15 cellular contexts compared by ENCODE assay signal in the genomic region with DNA sequence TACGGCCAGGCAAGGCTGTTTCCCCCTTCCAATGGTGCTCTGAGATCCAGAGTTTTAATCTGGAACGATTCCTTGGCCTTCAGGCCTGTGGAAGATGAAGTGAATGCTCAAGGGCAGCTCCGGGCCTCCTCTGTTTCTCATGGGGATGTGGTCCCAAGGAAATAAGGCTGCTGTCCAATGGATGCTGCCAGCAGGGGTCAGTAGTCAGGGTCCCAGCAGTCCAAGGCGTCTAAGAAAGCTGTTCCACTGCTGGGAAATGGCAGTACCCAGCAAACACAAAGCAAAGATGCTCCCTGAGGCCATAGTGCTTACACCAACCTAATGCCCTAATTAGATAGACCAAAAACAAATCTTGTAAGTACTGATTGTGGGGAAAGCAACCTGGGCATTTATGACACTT. TPM values are rescaled to one million over a fixed set of nuclear protein-coding genes. Genes with fewer than 3 reads are reported as not detected.
DNase-seq lines count a peak whose midpoint lies in the region; ATAC-seq and TF ChIP-seq lines count a peak whose summit lies in the region.
"Had no signal": no experiment of that assay in that cellular context is flagged by ENCODE, and none has a peak within 500 bp of the region (broad histone marks: within the 10 kb centered on the region; RNA-seq: fewer than 3 reads in every experiment).

No MANE protein-coding gene starts in this region.

- DNase-seq in Caco-2 (no peak), GM13976 (ENCODE audit: low spot score) (peak; percentile 21), SK-MEL-5 (ENCODE audit: low read depth, low spot score) (peak; percentile 73), iPS-NIHi7 (ENCODE audit: extremely low spot score) (peak; percentile 75), HCEC 1CT (no peak)
- DNase-seq in CD8-positive, alpha-beta memory T cell, result no peak
- DNase-seq: activated naive CD8-positive, alpha-beta T cell treated with anti-CD3 and anti-CD28 coated beads for 36 hours; mammary epithelial cell; NCI-H146; pancreas; stimulated activated naive CD4-positive, alpha-beta T cell treated with Interleukin-2 at 50 U/mL for 16 hours had no signal

- CTCF ChIA-PET in Caco-2 (lab: Charles Lee), result no interaction called here
- CTCF ChIA-PET in CD8-positive, alpha-beta memory T cell (lab: Charles Lee), result interaction anchor here (1.0 kb wide), 1 partner anchor 33 kb away, joined by 3 read pairs; no protein-coding TSS in a partner anchor

- in situ Hi-C loops in GM13976 (cut with MboI; ENCODE audit: low sequenced_read_pairs, unreplicated experiment) (no loop called here), SK-MEL-5 (cut with HindIII; ENCODE audit: low pct_unique_long_range_greater_than_20kb, low sequenced_read_pairs) (no loop called here)

- H3K4me1 ChIP-seq in Caco-2, result no peaks in the 10 kb centered on the region
- H3K4me1 ChIP-seq in CD8-positive, alpha-beta memory T cell (ENCODE audit: insufficient read depth, low read length), result no peaks in the 10 kb centered on the region
- H3K4me1 ChIP-seq: pancreas had no signal

- peaks cover 10% of the 10 kb centered on the region for H3K27me3 Mint-ChIP-seq in Caco-2 (ENCODE audit: insufficient read depth, unreplicated experiment)
- peaks cover 1 to 26% of the 10 kb centered on the region in 2 donors for H3K27me3 Mint-ChIP-seq in CD8-positive, alpha-beta memory T cell

- TF ChIP-seq CTCF in Caco-2 (IDR thresholded peaks at IDR 0.05; ENCODE audit: insufficient read depth in 1 of 2, low read depth in 1 of 2, low read length in 1 of 2, severe bottlenecking in 1 of 2, unreplicated experiment in 1 of 2), result peak; percentile 5 to 13
- TF ChIP-seq CTCF in GM13976 (IDR thresholded peaks at IDR 0.05; ENCODE audit: borderline replicate concordance, control extremely low read depth, extremely low read depth, insufficient read depth, missing control alignments), result no peak

- BruUV-seq in Caco-2 (replicated peaks; lab: Mats Ljungman, UMichigan), result no TSS peak

- no peak overlapping the region for H3K4me3 ChIP-seq in Caco-2 (ENCODE audit: low read depth, low read length)
- H3K4me3 ChIP-seq in CD8-positive, alpha-beta memory T cell (ENCODE audit: low read length), result no peak overlapping the region
- H3K4me3 ChIP-seq: pancreas had no signal

- H3K4me1 Mint-ChIP-seq in Caco-2 (ENCODE audit: low read depth, unreplicated experiment), result no peaks in the 10 kb centered on the region
- H3K4me1 Mint-ChIP-seq in CD8-positive, alpha-beta memory T cell, result no peaks in the 10 kb centered on the region
- H3K4me1 Mint-ChIP-seq: activated naive CD8-positive, alpha-beta T cell treated with anti-CD3 and anti-CD28 coated beads for 36 hours had no signal

- no peak overlapping the region for H3K27ac ChIP-seq in CD8-positive, alpha-beta memory T cell (ENCODE audit: low read depth, low read length)
- H3K27ac ChIP-seq: pancreas had no signal

- intact Hi-C loops in Caco-2 (cut with micrococcal nuclease; ENCODE audit: unreplicated experiment), result no loop called here

- no peak for ATAC-seq in HG02610 (IDR thresholded peaks at IDR 0.05; ENCODE audit: unreplicated experiment)
- no peak for ATAC-seq in GM21737 (IDR thresholded peaks at IDR 0.05; ENCODE audit: unreplicated experiment)
- ATAC-seq: pancreas had no signal

- H3K4me3 Mint-ChIP-seq in Caco-2 (ENCODE audit: unreplicated experiment), result no peak overlapping the region
- no peak overlapping the region for H3K4me3 Mint-ChIP-seq in CD8-positive, alpha-beta memory T cell
- H3K4me3 Mint-ChIP-seq: activated naive CD8-positive, alpha-beta T cell treated with anti-CD3 and anti-CD28 coated beads for 36 hours had no signal

- H3K9me3 Mint-ChIP-seq in Caco-2 (ENCODE audit: unreplicated experiment), result no peaks in the 10 kb centered on the region
- peaks cover 0 to 2% (median 0%) of the 10 kb centered on the region in 5 donors for H3K9me3 Mint-ChIP-seq in CD8-positive, alpha-beta memory T cell

- H3K27ac Mint-ChIP-seq in Caco-2 (ENCODE audit: unreplicated experiment), result no peak overlapping the region
- no peak overlapping the region for H3K27ac Mint-ChIP-seq in CD8-positive, alpha-beta memory T cell
- H3K27ac Mint-ChIP-seq: activated naive CD8-positive, alpha-beta T cell treated with anti-CD3 and anti-CD28 coated beads for 36 hours had no signal

- no peaks in the 10 kb centered on the region for H3K27me3 ChIP-seq in Caco-2 (replicated peaks; ENCODE audit: control insufficient read depth, insufficient read depth, low read length)
- no peaks in the 10 kb centered on the region for H3K27me3 ChIP-seq in CD8-positive, alpha-beta memory T cell (ENCODE audit: insufficient read depth, low read length, poor library complexity, severe bottlenecking)
- H3K27me3 ChIP-seq: pancreas had no signal

- H3K36me3 ChIP-seq in Caco-2 (ENCODE audit: control insufficient read depth, insufficient read depth, low read length), result no peaks in the 10 kb centered on the region
- H3K36me3 ChIP-seq in CD8-positive, alpha-beta memory T cell (ENCODE audit: insufficient read depth, low read length), result no peaks in the 10 kb centered on the region
- H3K36me3 ChIP-seq: pancreas had no signal

- no peaks in the 10 kb centered on the region for H3K36me3 Mint-ChIP-seq in Caco-2 (ENCODE audit: insufficient read depth, unreplicated experiment)
- H3K36me3 Mint-ChIP-seq in CD8-positive, alpha-beta memory T cell, result no peaks in the 10 kb centered on the region
- H3K36me3 Mint-ChIP-seq: activated naive CD8-positive, alpha-beta T cell treated with anti-CD3 and anti-CD28 coated beads for 36 hours had no signal

- POLR2A ChIA-PET in Caco-2 (lab: Charles Lee), result no interaction called here
- POLR2A ChIA-PET in CD8-positive, alpha-beta memory T cell (lab: Charles Lee), result no interaction called here

- H3K9me3 ChIP-seq in Caco-2, result no peaks in the 10 kb centered on the region
- no peaks in the 10 kb centered on the region for H3K9me3 ChIP-seq in CD8-positive, alpha-beta memory T cell (ENCODE audit: low read length)
- H3K9me3 ChIP-seq: pancreas had no signal

RNA-seq across cellular contexts. Expression of a gene that starts 12.5 kb away (rescaled TPM):
- not detected in 2 replicates for total RNA-seq in Caco-2 (2022)
- total RNA-seq in SK-MEL-5 (2014; rRNA removed; shearing (Covaris generic)), result not detected in 2 replicates
- polyA plus RNA-seq in SK-MEL-5 (2015; cell fraction: cytosol; rRNA removed), result not detected in 2 replicates
- not detected in 2 replicates for polyA plus RNA-seq in SK-MEL-5 (2015; cell fraction: nucleus; rRNA removed)
- total RNA-seq in CD8-positive, alpha-beta memory T cell, result not detected
- polyA plus RNA-seq in CD8-positive, alpha-beta memory T cell, result not detected
- total RNA-seq: activated naive CD8-positive, alpha-beta T cell treated with anti-CD3 and anti-CD28 coated beads for 36 hours; glomerular endothelial cell; mammary epithelial cell; pancreas; T-helper 1 cell treated with Interleukin-12 subunit alpha and Interleukin-12 subunit beta and Interleukin-4 antibody, amounts not matched to agents 30 ng/mL and 1 ng/mL, for 36 hours had no signal
- polyA plus RNA-seq: mammary epithelial cell, pancreas had no signal

Comparison
In these comparisons a context has a peak if more than half of its experiments do, and no peak if none do; other contexts are left out.
1. DNase-seq: peak in GM13976 (single experiment), SK-MEL-5 (single experiment) and iPS-NIHi7 (single experiment); none in Caco-2 (0 of 2), HCEC 1CT (single experiment) and CD8-positive, alpha-beta memory T cell (0 of 5).